8 cellular contexts compared by ENCODE assay signal in the genomic region with DNA sequence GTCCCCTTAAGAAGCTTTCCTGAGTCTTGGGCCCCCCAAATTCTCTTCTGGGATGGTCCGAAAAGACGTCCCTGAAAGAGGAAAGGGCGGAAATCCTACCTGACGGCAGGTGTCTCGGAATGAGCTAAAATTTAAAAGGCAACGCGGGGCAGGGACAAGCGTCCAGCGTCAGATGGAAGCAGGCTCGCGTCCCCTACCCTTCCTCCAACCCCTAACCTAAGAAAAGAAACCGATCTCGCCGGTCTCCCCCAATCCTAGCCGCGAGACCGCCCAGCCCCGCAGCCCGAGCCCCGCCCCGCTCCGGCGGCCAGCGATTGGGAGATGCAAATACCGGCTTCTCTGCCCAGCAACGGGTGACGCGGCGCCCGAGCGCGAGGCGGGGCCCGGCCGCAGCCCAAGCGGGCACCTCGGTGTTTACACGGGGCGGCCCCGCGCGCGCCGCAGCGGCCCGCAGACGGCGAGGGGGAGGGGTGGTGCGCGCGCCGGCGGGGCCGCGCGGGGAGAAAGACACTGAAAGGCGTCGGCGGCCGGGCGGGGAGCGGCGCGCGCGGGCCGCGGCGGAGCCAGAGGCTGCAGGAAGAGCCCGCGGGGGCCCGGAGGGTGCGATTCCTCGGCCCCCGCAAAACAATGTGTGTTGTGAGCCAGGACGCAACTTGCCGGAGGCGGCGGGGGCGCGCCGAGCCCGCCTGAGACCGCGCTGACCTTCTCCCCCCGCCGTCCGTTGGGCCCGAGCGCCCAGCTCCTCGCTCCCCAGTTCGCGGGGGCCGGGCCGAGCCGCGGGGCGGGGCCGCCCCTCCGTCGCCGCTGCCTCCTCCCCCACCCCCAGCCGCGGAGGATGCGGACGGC. TPM values are rescaled to one million over a fixed set of nuclear protein-coding genes. Genes with fewer than 3 reads are reported as not detected.
A peak's percentile ranks its signal among the peaks of the same experiment; 100 is the strongest.
DNase-seq lines count a peak whose midpoint lies in the region; ATAC-seq lines count a peak whose summit lies in the region.

SOX12 (plus strand) TSS at position 510 of the 846 bp plus-strand sequence. CDS start 373 bp downstream, outside the sequence.

- H3K36me3 ChIP-seq in effector memory CD4-positive, alpha-beta T cell (ENCODE audit: control insufficient read depth, insufficient read depth, low read length), result no peaks in the 10 kb centered on the region

- peaks cover 23% of the 10 kb centered on the region for H3K4me1 ChIP-seq in effector memory CD4-positive, alpha-beta T cell (ENCODE audit: control insufficient read depth, insufficient read depth, low read length, poor library complexity, severe bottlenecking)

- H3K27ac ChIP-seq in effector memory CD4-positive, alpha-beta T cell (ENCODE audit: insufficient read depth, low read length, poor library complexity, severe bottlenecking), result peak within 1 kb of the TSS; percentile 73

- ATAC-seq in GM21367 (IDR thresholded peaks at IDR 0.05; ENCODE audit: unreplicated experiment), result peak; percentile 63

- H3K9me3 ChIP-seq in effector memory CD4-positive, alpha-beta T cell (ENCODE audit: control insufficient read depth, low read length), result no peaks in the 10 kb centered on the region

- peak; percentile 92 for DNase-seq in COLO829 (ENCODE audit: low spot score)
- peak; percentile 93 for DNase-seq in HT1080 (ENCODE audit: low read depth)
- DNase-seq in NK-92 treated with Interleukin-12 subunit alpha and Interleukin-12 subunit beta, amount 100 ng/mL, for 24 hours (lab: John Stamatoyannopoulos, UW), result peak; percentile 86
- peak; percentile 94 to 95 for DNase-seq in activated CD8-positive, alpha-beta memory T cell treated with anti-CD3 and anti-CD28 coated beads for 4 hours (ENCODE audit: low read depth in 2 of 2)
- DNase-seq in effector memory CD4-positive, alpha-beta T cell, result peak; percentile 91 to 94 (median 93)
- peak; percentile 97 for DNase-seq in medulla oblongata (ENCODE audit: extremely low spot score)
- DNase-seq in stimulated activated CD8-positive, alpha-beta memory T cell treated with anti-CD3 and anti-CD28 coated beads, Interleukin-12 subunit alpha, Interleukin-12 subunit beta, amount 100 ng/mL, for 1 hour (ENCODE audit: low read depth), result peak; percentile 97

- no peaks in the 10 kb centered on the region for H3K27me3 ChIP-seq in effector memory CD4-positive, alpha-beta T cell (replicated peaks; ENCODE audit: control insufficient read depth, insufficient read depth, low read length, poor library complexity, severe bottlenecking)

- H3K4me3 ChIP-seq in effector memory CD4-positive, alpha-beta T cell (ENCODE audit: insufficient read depth, low read depth, low read length, poor library complexity, severe bottlenecking), result peak within 1 kb of the TSS; percentile 79

RNA-seq across cellular contexts. Expression of gene SOX12, which starts in this region (rescaled TPM):
- total RNA-seq in HT1080 (2014; rRNA removed; shearing (Covaris generic)), result 8.7 and 13.2 TPM in 2 replicates
- 20.2 and 21.4 TPM in 2 replicates for polyA plus RNA-seq in HT1080 (2015; cell fraction: cytosol; rRNA removed)
- 19.2 and 20.0 TPM in 2 replicates for polyA plus RNA-seq in HT1080 (2015; cell fraction: nucleus; rRNA removed)

Comparison
In these comparisons a context has a peak if more than half of its experiments do, and no peak if none do; other contexts are left out.
1. Peak in every context shown above with its lines: DNase-seq, ATAC-seq, H3K4me3 ChIP-seq and H3K27ac ChIP-seq.